ENCODE assay signal across 12 cellular contexts in genomic region chr17:57915532-57915931, GRCh38. TPM values are rescaled to one million over a fixed set of nuclear protein-coding genes. Genes with fewer than 3 reads are reported as not detected.
DNase-seq lines count a peak whose midpoint lies in the region; ATAC-seq and TF ChIP-seq lines count a peak whose summit lies in the region.
"Had no signal": no experiment of that assay in that cellular context is flagged by ENCODE, and none has a peak within 500 bp of the region (broad histone marks: within the 10 kb centered on the region; RNA-seq: fewer than 3 reads in every experiment).

No MANE protein-coding gene starts in this region.

- H3K36me3 ChIP-seq in SK-N-MC (ENCODE audit: insufficient read depth, low read length) (no peaks in the 10 kb centered on the region), trophoblast cell (ENCODE audit: control insufficient read depth in 1 of 2, insufficient read depth in 2 of 2, low read length in 2 of 2) (no peaks in the 10 kb centered on the region), spleen (no peaks in the 10 kb centered on the region), colonic mucosa (no peaks in the 10 kb centered on the region)
- H3K36me3 ChIP-seq: BE2C had no signal

- no peak overlapping the region for H4K8ac ChIP-seq in trophoblast cell (ENCODE audit: low read depth, low read length)

- peaks cover 12 to 19% of the 10 kb centered on the region in 2 experiments for H3K4me1 ChIP-seq in trophoblast cell (ENCODE audit: control insufficient read depth in 1 of 2, insufficient read depth in 2 of 2, low read length in 2 of 2)
- H3K4me1 ChIP-seq in spleen: peaks cover 0 to 30% (median 11%) of the 10 kb centered on the region in 6 donors
- peaks cover 12% of the 10 kb centered on the region for H3K4me1 ChIP-seq in colonic mucosa

- no peak overlapping the region for H2BK120ac ChIP-seq in trophoblast cell (ENCODE audit: insufficient read depth, low read length, poor library complexity)

- intact Hi-C loops in left cardiac atrium (cut with DNase I): no loop called here
- intact Hi-C loops in spleen (cut with DNase I; ENCODE audit: low total_unique reads): no loop called here
- intact Hi-C loops in colonic mucosa (cut with DNase I): no loop called here

- TF ChIP-seq POLR2A in spleen (IDR thresholded peaks at IDR 0.05): no peak

- H2AFZ ChIP-seq in trophoblast cell (ENCODE audit: insufficient read depth, low read length, poor library complexity): no peak overlapping the region

- H2AK5ac ChIP-seq in trophoblast cell (ENCODE audit: low read length): peak overlapping the region; percentile 15

- H3K9me3 ChIP-seq in SK-N-MC (ENCODE audit: low read depth, low read length): no peaks in the 10 kb centered on the region
- no peaks in the 10 kb centered on the region for H3K9me3 ChIP-seq in trophoblast cell (ENCODE audit: insufficient read depth, low read depth, low read length)
- no peaks in the 10 kb centered on the region for H3K9me3 ChIP-seq in spleen
- no peaks in the 10 kb centered on the region for H3K9me3 ChIP-seq in colonic mucosa
- H3K9me3 ChIP-seq: BE2C had no signal

- no peak overlapping the region for H2BK5ac ChIP-seq in trophoblast cell (ENCODE audit: low read depth, low read length, poor library complexity)

- no peak overlapping the region for H3K14ac ChIP-seq in trophoblast cell (ENCODE audit: low read length)

- H2BK12ac ChIP-seq in trophoblast cell (ENCODE audit: low read length): no peak overlapping the region

- H3K4me3 ChIP-seq in SK-N-MC (no peak overlapping the region), trophoblast cell (ENCODE audit: low read depth, low read length) (no peak overlapping the region), spleen (no peak overlapping the region), colonic mucosa (no peak overlapping the region)

- H3K27me3 ChIP-seq in trophoblast cell (ENCODE audit: insufficient read depth, low read length) (no peaks in the 10 kb centered on the region), spleen (replicated peaks in 1 of 7) (no peaks in the 10 kb centered on the region), colonic mucosa (no peaks in the 10 kb centered on the region)
- H3K27me3 ChIP-seq: BE2C had no signal

- no peak overlapping the region for H4K12ac ChIP-seq in trophoblast cell (ENCODE audit: low read depth, low read length)

- no peak overlapping the region for H3K9ac ChIP-seq in SK-N-MC (ENCODE audit: insufficient read length)
- H3K9ac ChIP-seq in trophoblast cell (ENCODE audit: low read length): no peak overlapping the region
- no peak overlapping the region for H3K9ac ChIP-seq in colonic mucosa (ENCODE audit: low read depth in 2 of 2, low read length in 2 of 2)

- no peak overlapping the region for H3K4me2 ChIP-seq in trophoblast cell (ENCODE audit: low read length)

- H3K27ac ChIP-seq in SK-N-MC (peak overlapping the region; percentile 44; the same call in 1 of the 2 replicates), trophoblast cell (ENCODE audit: low read depth, low read length) (no peak overlapping the region), spleen (no peak overlapping the region), colonic mucosa (no peak overlapping the region)

- H4K91ac ChIP-seq in trophoblast cell (ENCODE audit: low read depth, low read length): no peak overlapping the region

- no peaks in the 10 kb centered on the region for H3K79me1 ChIP-seq in trophoblast cell (ENCODE audit: low read length)

- no CpG with 5 or more reads among the region's 10 CpGs for WGBS in trophoblast cell (ENCODE audit: extremely low coverage, insufficient coverage, insufficient read length)
- WGBS in spleen, 5 donors: 64 to 77% (median 75%) methylated on average over 10 of the region's 10 CpGs

- H3K23ac ChIP-seq in trophoblast cell (ENCODE audit: low read length): no peak overlapping the region

- H3K18ac ChIP-seq in trophoblast cell (ENCODE audit: low read length): no peak overlapping the region

- no peak for TF ChIP-seq CTCF in spleen (IDR thresholded peaks at IDR 0.05 in 8 of 11, conservative IDR thresholded peaks at IDR 0.05 in 3 of 11)
- TF ChIP-seq CTCF in colonic mucosa (IDR thresholded peaks at IDR 0.05): no peak

- H3K4ac ChIP-seq in trophoblast cell (ENCODE audit: low read depth, low read length): no peak overlapping the region

- no peaks in the 10 kb centered on the region for H3K79me2 ChIP-seq in trophoblast cell (ENCODE audit: control insufficient read depth, insufficient read depth, low read length, poor library complexity)

- peak; percentile 65 for DNase-seq in D341Med (ENCODE audit: low spot score)
- DNase-seq in SK-N-MC (ENCODE audit: low read depth, low spot score): no peak
- DNase-seq in left cardiac atrium: peak; percentile 52
- no peak for DNase-seq in trophoblast cell
- DNase-seq in dermis blood vessel endothelial cell: no peak
- DNase-seq in spleen: no peak
- DNase-seq in colonic mucosa: no peak
- DNase-seq: activated CD4-positive, alpha-beta T cell treated with anti-CD3 and anti-CD28 coated beads, Interleukin-2, amount 50 U/mL, for 48 hours; BE2C; SW 1271 had no signal

- ATAC-seq in left cardiac atrium (peak in 1 of 2 donors; percentile 4), HG03196 (IDR thresholded peaks at IDR 0.05; ENCODE audit: unreplicated experiment) (no peak)
- ATAC-seq: activated naive CD4-positive, alpha-beta T cell treated with anti-CD3 and anti-CD28 coated beads, Interleukin-2, amount 50 U/mL, for 72 hours had no signal

RNA-seq across cellular contexts. Expression of gene CUEDC1, which starts 39.7 kb away (rescaled TPM):
- total RNA-seq in left cardiac atrium: 10 to 100 TPM; 38.3 to 45.5 TPM
- polyA plus RNA-seq in trophoblast cell (2013): 12.4 and 13.0 TPM in 2 replicates
- 6.5 and 6.8 TPM in 2 replicates for total RNA-seq in dermis blood vessel endothelial cell
- total RNA-seq in spleen: 10 to 100 TPM; 13.2 to 23.5 (median 16.7) TPM
- polyA plus RNA-seq in spleen: 10 to 100 TPM in 1 of 3 donors, 1 to 10 TPM in 2; 5.4 to 15.7 (median 5.4) TPM
- 10 to 100 TPM; 14.7 to 15.2 TPM for total RNA-seq in colonic mucosa

Comparison
In these comparisons a context has a peak if more than half of its experiments do, and no peak if none do; other contexts are left out.
1. DNase-seq: peak in D341Med (single experiment) and left cardiac atrium (single experiment); none in SK-N-MC (single experiment), trophoblast cell (0 of 2), dermis blood vessel endothelial cell (single experiment), spleen (single experiment) and colonic mucosa (single experiment).